Comparison of ENCODE assay signal across 10 cellular contexts in the genomic region with DNA sequence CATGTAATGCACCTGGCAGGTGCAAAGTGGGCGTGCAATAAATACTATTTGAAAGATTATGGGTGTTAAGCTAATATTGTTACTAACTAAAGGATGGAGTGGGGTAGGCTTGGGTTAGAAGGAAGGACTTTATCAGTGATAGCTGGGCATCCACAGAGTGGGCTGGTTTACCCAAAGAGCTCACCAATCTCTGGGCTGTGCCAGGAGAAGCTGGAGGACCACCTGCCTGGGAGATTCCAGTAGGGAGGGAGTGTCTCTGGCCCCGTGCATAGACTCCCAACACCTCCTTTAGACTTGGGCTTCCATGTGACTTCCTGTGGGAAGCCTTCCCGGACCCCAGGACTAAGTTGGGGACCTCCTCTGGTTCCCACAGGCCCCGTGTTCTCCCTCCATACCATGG. TPM values are rescaled to one million over a fixed set of nuclear protein-coding genes. Genes with fewer than 3 reads are reported as not detected.
DNase-seq lines count a peak whose midpoint lies in the region; ATAC-seq, FAIRE-seq and TF ChIP-seq lines count a peak whose summit lies in the region.
"Had no signal": no experiment of that assay in that cellular context is flagged by ENCODE, and none has a peak within 500 bp of the region (broad histone marks: within the 10 kb centered on the region; RNA-seq: fewer than 3 reads in every experiment).

No MANE protein-coding gene starts in this region.

- H3K27me3 ChIP-seq in astrocyte (ENCODE audit: insufficient read depth, low read length), result no peaks in the 10 kb centered on the region
- H3K27me3 ChIP-seq: brain microvascular endothelial cell, upper lobe of left lung had no signal

- peaks cover 1% of the 10 kb centered on the region for H3K36me3 Mint-ChIP-seq in astrocyte (ENCODE audit: low read depth, unreplicated experiment)
- no peaks in the 10 kb centered on the region for H3K36me3 Mint-ChIP-seq in neural crest cell (ENCODE audit: low read depth)

- H3K4me1 Mint-ChIP-seq in astrocyte (ENCODE audit: low read depth, unreplicated experiment) (peaks cover 20% of the 10 kb centered on the region), neural crest cell (peaks cover 61% of the 10 kb centered on the region)

- no peak overlapping the region for H3K4me3 ChIP-seq in astrocyte (ENCODE audit: insufficient read depth, low read depth, low read length)

- H3K4me3 Mint-ChIP-seq in astrocyte (ENCODE audit: unreplicated experiment), result no peak overlapping the region
- H3K4me3 Mint-ChIP-seq in neural crest cell, result peak overlapping the region; percentile 92

- no peak overlapping the region for H3K27ac ChIP-seq in astrocyte (ENCODE audit: low read depth, low read length)
- H3K27ac ChIP-seq: 22Rv1, brain microvascular endothelial cell had no signal

- H4K20me1 ChIP-seq in astrocyte (ENCODE audit: insufficient read depth, low read length), result no peaks in the 10 kb centered on the region

- DNase-seq in NCI-H1092 treated with DMSO at 0.1 percent for 48 hours (lab: John Stamatoyannopoulos, UW) (peak; percentile 5), NCI-H1092 (lab: John Stamatoyannopoulos, UW) (no peak), astrocyte (ENCODE audit: low read depth) (no peak), neural crest cell (ENCODE audit: low read depth, low spot score) (no peak), cerebellum (ENCODE audit: low spot score) (no peak), omental fat pad (ENCODE audit: low spot score) (no peak)
- DNase-seq: activated CD4-positive, alpha-beta T cell treated with anti-CD3 and anti-CD28 coated beads, Interleukin-2, amount 50 U/mL, for 4 hours; brain microvascular endothelial cell had no signal

- H3K27ac Mint-ChIP-seq in astrocyte (ENCODE audit: unreplicated experiment), result peak overlapping the region; percentile 75
- H3K27ac Mint-ChIP-seq in neural crest cell (ENCODE audit: unreplicated experiment), result peak overlapping the region; percentile 99

- H3K9me3 ChIP-seq in astrocyte (ENCODE audit: insufficient read depth, low read depth, low read length), result no peaks in the 10 kb centered on the region
- H3K9me3 ChIP-seq: upper lobe of left lung had no signal

- H3K9me3 Mint-ChIP-seq in astrocyte (ENCODE audit: unreplicated experiment), result no peaks in the 10 kb centered on the region
- no peaks in the 10 kb centered on the region for H3K9me3 Mint-ChIP-seq in neural crest cell

- peak overlapping the region; percentile 79 for H2AFZ ChIP-seq in astrocyte (ENCODE audit: low read depth, low read length)

- FAIRE-seq in astrocyte (lab: Jason Lieb, UNC), result no peak

- peaks cover 25% of the 10 kb centered on the region for H3K4me1 ChIP-seq in astrocyte (ENCODE audit: insufficient read depth, low read length)

- no peak for ATAC-seq in omental fat pad (ENCODE audit: low FRiP score)

- no peaks in the 10 kb centered on the region for H3K36me3 ChIP-seq in astrocyte (ENCODE audit: insufficient read depth, low read length)
- H3K36me3 ChIP-seq: brain microvascular endothelial cell, upper lobe of left lung had no signal

- H3K4me2 ChIP-seq in astrocyte (ENCODE audit: low read length), result peak overlapping the region; percentile 80

- peak overlapping the region; percentile 54 for H3K9ac ChIP-seq in astrocyte (ENCODE audit: low read length)

- no peaks in the 10 kb centered on the region for H3K27me3 Mint-ChIP-seq in astrocyte (ENCODE audit: low read depth, unreplicated experiment)
- peaks cover 3% of the 10 kb centered on the region for H3K27me3 Mint-ChIP-seq in neural crest cell (ENCODE audit: low read depth)

- TF ChIP-seq CTCF in astrocyte (IDR thresholded peaks at IDR 0.05; ENCODE audit: insufficient read depth, low read depth, low read length), result no peak
- no peak for TF ChIP-seq CTCF in neural crest cell (conservative IDR thresholded peaks at IDR 0.05)
- TF ChIP-seq CTCF in omental fat pad (IDR thresholded peaks at IDR 0.05), result no peak

- H3K79me2 ChIP-seq in astrocyte (ENCODE audit: insufficient read depth, low read length), result peaks cover 4% of the 10 kb centered on the region

RNA-seq across cellular contexts. Expression of a gene that starts 5.6 kb away (rescaled TPM):
- total RNA-seq in astrocyte (50.7 and 51.6 TPM in 2 replicates), neural crest cell (69.9 and 73.2 TPM in 2 replicates), cerebellum (13.3 TPM), omental fat pad (10 to 100 TPM; 19.8 to 26.0 (median 23.8) TPM)

RNA-seq across cellular contexts. Expression of a gene that starts 25.2 kb away (rescaled TPM):
- total RNA-seq in astrocyte, result 26.1 and 26.9 TPM in 2 replicates
- 43.0 and 45.6 TPM in 2 replicates for total RNA-seq in neural crest cell
- 20.1 TPM for total RNA-seq in cerebellum
- 10 to 100 TPM; 13.2 to 25.4 (median 16.1) TPM for total RNA-seq in omental fat pad

RNA-seq across cellular contexts. Expression of a gene that starts 42.9 kb away (rescaled TPM):
- total RNA-seq in astrocyte, result 31.4 and 31.5 TPM in 2 replicates
- total RNA-seq in neural crest cell, result 50.8 and 51.0 TPM in 2 replicates
- 33.6 TPM for total RNA-seq in cerebellum
- total RNA-seq in omental fat pad, result 10 to 100 TPM; 30.6 to 34.7 (median 32.8) TPM

RNA-seq across cellular contexts. Expression of a gene that starts 43.3 kb away (rescaled TPM):
- total RNA-seq in astrocyte (26.6 and 27.9 TPM in 2 replicates), neural crest cell (33.4 and 35.0 TPM in 2 replicates), cerebellum (12.8 TPM), omental fat pad (10 to 100 TPM in 2 of 4 donors, 1 to 10 TPM in 2; 9.1 to 10.3 (median 9.9) TPM)

RNA-seq across cellular contexts. Expression of a gene that starts 55.1 kb away (rescaled TPM):
- total RNA-seq in astrocyte, result 66.1 and 99.8 TPM in 2 replicates
- total RNA-seq in neural crest cell, result 49.7 and 56.4 TPM in 2 replicates
- total RNA-seq in cerebellum, result 11.5 TPM
- total RNA-seq in omental fat pad, result 10 to 100 TPM; 18.5 to 51.9 (median 24.1) TPM
